Comparison of ENCODE assay signal across 12 cellular contexts in the genomic region with DNA sequence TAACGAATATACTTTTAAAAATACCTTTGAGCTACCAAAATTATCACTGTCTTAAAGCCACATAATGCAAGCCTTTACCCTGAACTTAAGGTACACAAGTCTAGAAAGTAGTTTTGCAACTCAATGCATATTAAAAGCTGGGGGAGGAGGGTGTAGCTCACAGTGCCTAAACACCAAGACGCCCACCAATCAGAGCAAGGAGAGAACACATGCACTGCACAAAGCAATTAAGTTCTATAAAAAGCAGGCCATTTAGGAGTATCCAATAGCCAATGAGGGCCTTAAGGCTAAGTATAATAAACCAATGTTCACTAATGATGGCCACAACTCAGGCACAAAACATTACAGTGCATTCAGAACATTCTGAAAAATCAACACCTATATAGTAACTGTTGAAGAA. TPM values are rescaled to one million over a fixed set of nuclear protein-coding genes. Genes with fewer than 3 reads are reported as not detected.
DNase-seq lines count a peak whose midpoint lies in the region; ATAC-seq and TF ChIP-seq lines count a peak whose summit lies in the region.
"Had no signal": no experiment of that assay in that cellular context is flagged by ENCODE, and none has a peak within 500 bp of the region (broad histone marks: within the 10 kb centered on the region; RNA-seq: fewer than 3 reads in every experiment).

No MANE protein-coding gene starts in this region.

- peaks cover 25% of the 10 kb centered on the region for H3K36me3 Mint-ChIP-seq in CD4-positive, CD25-positive, alpha-beta regulatory T cell
- peaks cover 16% of the 10 kb centered on the region for H3K36me3 Mint-ChIP-seq in WTC11

- CTCF ChIA-PET in A673 (lab: Charles Lee) = interaction anchor here (0.7 kb wide), 1 partner anchor 39 kb away, joined by 4 read pairs; no protein-coding TSS in a partner anchor
- CTCF ChIA-PET in WTC11 (lab: Charles Lee) = no interaction called here
- CTCF ChIA-PET in SK-N-SH (lab: Yijun Ruan, JAX) = no interaction called here

- no peaks in the 10 kb centered on the region for H3K9me2 ChIP-seq in SK-N-SH

- peaks cover 98% of the 10 kb centered on the region for H4K20me1 ChIP-seq in SK-N-SH (ENCODE audit: insufficient read depth)

- H3K9me3 ChIP-seq in A673 (ENCODE audit: low read depth, low read length, poor library complexity, severe bottlenecking) (no peaks in the 10 kb centered on the region), SK-N-SH (no peaks in the 10 kb centered on the region)
- no peaks in the 10 kb centered on the region for H3K9me3 ChIP-seq in CD4-positive, CD25-positive, alpha-beta regulatory T cell (ENCODE audit: control insufficient read depth in 2 of 2, low read length in 2 of 2)
- H3K9me3 ChIP-seq: A549 had no signal

- no peak overlapping the region for H3K4me2 ChIP-seq in SK-N-SH
- H3K4me2 ChIP-seq: A549 had no signal

- no peak for DNase-seq in A673 (ENCODE audit: low spot score)
- no peak for DNase-seq in CD4-positive, CD25-positive, alpha-beta regulatory T cell
- no peak for DNase-seq in WTC11 (ENCODE audit: low spot score)
- no peak for DNase-seq in left colon
- no peak for DNase-seq in NCI-H1105 treated with DMSO at 0.1 percent for 48 hours (lab: John Stamatoyannopoulos, UW)
- no peak for DNase-seq in SK-N-SH
- no peak for DNase-seq in KG1 (lab: John Stamatoyannopoulos, UW)
- DNase-seq: GM23248, H7, IMR-90 had no signal

- H3K4me1 ChIP-seq in A673 (ENCODE audit: insufficient read depth, low read length, poor library complexity, severe bottlenecking) (peaks cover 35% of the 10 kb centered on the region), SK-N-SH (ENCODE audit: control insufficient read depth in 1 of 2, insufficient read depth in 2 of 2, low read depth in 1 of 2, low read length in 1 of 2) (peaks cover 0 to 13% of the 10 kb centered on the region in 2 experiments; a peak in 1 of 4 replicates)
- peaks cover 24% of the 10 kb centered on the region for H3K4me1 ChIP-seq in CD4-positive, CD25-positive, alpha-beta regulatory T cell (ENCODE audit: control insufficient read depth, insufficient read depth, low read length, poor library complexity, severe bottlenecking)

- BruUV-seq in A673 (replicated peaks; lab: Mats Ljungman, UMichigan) = no TSS peak

- peak overlapping the region in 2 of 4 donors; percentile 38 to 56 for H3K4me3 Mint-ChIP-seq in CD4-positive, CD25-positive, alpha-beta regulatory T cell
- H3K4me3 Mint-ChIP-seq in WTC11 = no peak overlapping the region
- H3K4me3 Mint-ChIP-seq: CD14-positive monocyte had no signal

- no peak overlapping the region for H3K9ac ChIP-seq in SK-N-SH
- H3K9ac ChIP-seq: GM23248 had no signal

- intact Hi-C loops in A673 (cut with micrococcal nuclease; ENCODE audit: unreplicated experiment) = no loop called here
- intact Hi-C loops in left colon (cut with DNase I, micrococcal nuclease) = no loop called here

- no peak overlapping the region for H2AFZ ChIP-seq in SK-N-SH (ENCODE audit: low read depth)
- H2AFZ ChIP-seq: GM23248 had no signal

- H3K36me3 ChIP-seq in A673 (ENCODE audit: insufficient read depth, low read length, poor library complexity, severe bottlenecking) (peaks cover 16% of the 10 kb centered on the region), SK-N-SH (replicated peaks in 1 of 2; ENCODE audit: control insufficient read depth in 1 of 2, insufficient read depth in 2 of 2, low read length in 1 of 2) (peaks cover 15 to 51% of the 10 kb centered on the region in 2 experiments)
- H3K36me3 ChIP-seq in CD4-positive, CD25-positive, alpha-beta regulatory T cell (ENCODE audit: control insufficient read depth, insufficient read depth, low read length) = peaks cover 27% of the 10 kb centered on the region

- TF ChIP-seq EP300 in SK-N-SH (IDR thresholded peaks at IDR 0.05; ENCODE audit: borderline replicate concordance in 1 of 2, low read depth in 1 of 2, low read length in 1 of 2) = no peak

- no peaks in the 10 kb centered on the region for H3K27me3 Mint-ChIP-seq in CD4-positive, CD25-positive, alpha-beta regulatory T cell
- no peaks in the 10 kb centered on the region for H3K27me3 Mint-ChIP-seq in WTC11 (ENCODE audit: low read depth)

- ATAC-seq in CD4-positive, CD25-positive, alpha-beta regulatory T cell (ENCODE audit: low read depth in 2 of 2) = no peak
- no peak for ATAC-seq in WTC11
- ATAC-seq in left colon = peak; percentile 17
- ATAC-seq: A549 had no signal

- peak overlapping the region; percentile 14 for H3K27ac ChIP-seq in A673 (ENCODE audit: low read depth, low read length, poor library complexity, severe bottlenecking)
- H3K27ac ChIP-seq in CD4-positive, CD25-positive, alpha-beta regulatory T cell (ENCODE audit: insufficient read depth, low read length, poor library complexity, severe bottlenecking) = no peak overlapping the region
- no peak overlapping the region for H3K27ac ChIP-seq in SK-N-SH (ENCODE audit: low read depth in 2 of 2, low read length in 1 of 2)
- H3K27ac ChIP-seq: A549, GM23248 had no signal

- 100% methylated on average over 2 of the region's 2 CpGs for WGBS in SK-N-SH (ENCODE audit: low lambda C conversion rate)

- peak overlapping the region; percentile 2 to 33 (median 8) for H3K27ac Mint-ChIP-seq in CD4-positive, CD25-positive, alpha-beta regulatory T cell
- H3K27ac Mint-ChIP-seq in WTC11 = peak overlapping the region; percentile 40

- no peaks in the 10 kb centered on the region for H3K27me3 ChIP-seq in A673 (replicated peaks; ENCODE audit: insufficient read depth, low read depth, low read length, poor library complexity)
- no peaks in the 10 kb centered on the region for H3K27me3 ChIP-seq in CD4-positive, CD25-positive, alpha-beta regulatory T cell (ENCODE audit: control insufficient read depth, insufficient read depth, low read length)
- no peaks in the 10 kb centered on the region for H3K27me3 ChIP-seq in SK-N-SH (ENCODE audit: insufficient read depth)

- H3K4me1 Mint-ChIP-seq in CD4-positive, CD25-positive, alpha-beta regulatory T cell = peaks cover 14 to 70% (median 47%) of the 10 kb centered on the region in 4 donors
- peaks cover 35% of the 10 kb centered on the region for H3K4me1 Mint-ChIP-seq in WTC11

- peaks cover 99% of the 10 kb centered on the region for H3K79me2 ChIP-seq in SK-N-SH (ENCODE audit: insufficient read depth)

- H3K9me3 Mint-ChIP-seq in CD4-positive, CD25-positive, alpha-beta regulatory T cell = no peaks in the 10 kb centered on the region
- H3K9me3 Mint-ChIP-seq in WTC11 = no peaks in the 10 kb centered on the region
- H3K9me3 Mint-ChIP-seq: CD14-positive monocyte had no signal

- peaks cover 20% of the 10 kb centered on the region for H3F3A ChIP-seq in SK-N-SH (replicated peaks; ENCODE audit: insufficient read depth)

- no peak for TF ChIP-seq RAD21 in SK-N-SH (IDR thresholded peaks at IDR 0.05; ENCODE audit: low read length)

- TF ChIP-seq CTCF in A673 (conservative IDR thresholded peaks at IDR 0.05; ENCODE audit: low read depth, low read length) (no peak), WTC11 (IDR thresholded peaks at IDR 0.05) (no peak), SK-N-SH (IDR thresholded peaks at IDR 0.05) (no peak)

- no peak overlapping the region for H3K4me3 ChIP-seq in A673 (ENCODE audit: low read depth, low read length, poor library complexity, severe bottlenecking)
- H3K4me3 ChIP-seq in CD4-positive, CD25-positive, alpha-beta regulatory T cell (ENCODE audit: low read depth, low read length) = no peak overlapping the region
- H3K4me3 ChIP-seq in SK-N-SH (ENCODE audit: low read depth in 2 of 2, low read length in 1 of 2) = no peak overlapping the region
- H3K4me3 ChIP-seq: A549, GM23248 had no signal

- POLR2A ChIA-PET in A673 (lab: Charles Lee; ENCODE audit: low non-redundant PET) (no interaction called here), WTC11 (lab: Charles Lee) (no interaction called here), SK-N-SH (lab: Yijun Ruan, JAX) (no interaction called here)

TF ChIP-seq in WTC11, 78 proteins besides CTCF, POLR2A, EP300 and RAD21 (continues in another document):
- TF ChIP-seq HMGA2 (CRISPR knock-in tag; IDR thresholded peaks at IDR 0.05) = no peak
- TF ChIP-seq ZBTB21 (CRISPR knock-in tag; IDR thresholded peaks at IDR 0.05; ENCODE audit: borderline replicate concordance) = no peak

TF ChIP-seq in SK-N-SH, 30 proteins besides CTCF, POLR2A, EP300 and RAD21:
- TF ChIP-seq, protein P1, sequence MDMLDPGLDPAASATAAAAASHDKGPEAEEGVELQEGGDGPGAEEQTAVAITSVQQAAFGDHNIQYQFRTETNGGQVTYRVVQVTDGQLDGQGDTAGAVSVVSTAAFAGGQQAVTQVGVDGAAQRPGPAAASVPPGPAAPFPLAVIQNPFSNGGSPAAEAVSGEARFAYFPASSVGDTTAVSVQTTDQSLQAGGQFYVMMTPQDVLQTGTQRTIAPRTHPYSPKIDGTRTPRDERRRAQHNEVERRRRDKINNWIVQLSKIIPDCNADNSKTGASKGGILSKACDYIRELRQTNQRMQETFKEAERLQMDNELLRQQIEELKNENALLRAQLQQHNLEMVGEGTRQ (IDR thresholded peaks at IDR 0.05; ENCODE audit: borderline replicate concordance, low read depth, low read length) = no peak
- TF ChIP-seq TAF1 (IDR thresholded peaks at IDR 0.05; ENCODE audit: borderline replicate concordance, low read depth, low read length) = no peak
- no peak for TF ChIP-seq NRF1 (IDR thresholded peaks at IDR 0.05; ENCODE audit: low read depth, low read length)

RNA-seq across cellular contexts. Expression of gene TRIP12, which starts 16.2 kb away (rescaled TPM):
- total RNA-seq in A673 (2021) (263 and 300 TPM in 2 replicates), WTC11 (2021) (146 to 152 TPM (median 149 TPM) in 3 replicates), left colon (100 to 1,000 TPM; 183 to 188 TPM)
- 216 TPM for total RNA-seq in CD4-positive, CD25-positive, alpha-beta regulatory T cell
- 10 to 100 TPM; 40.5 to 50.3 (median 44.5) TPM for polyA plus RNA-seq in CD4-positive, CD25-positive, alpha-beta regulatory T cell
- polyA plus RNA-seq in SK-N-SH (2012; rRNA removed) = 30.3 and 47.5 TPM in 2 replicates
- polyA plus RNA-seq in SK-N-SH (2012; cell fraction: cytosol; rRNA removed) = 33.4 and 36.6 TPM in 2 replicates
- polyA plus RNA-seq in SK-N-SH (2012; cell fraction: nucleus; rRNA removed) = 45.5 and 95.4 TPM in 2 replicates

RNA-seq across cellular contexts. Expression of gene FBXO36, which starts 16.7 kb away (rescaled TPM):
- 3.1 and 5.0 TPM in 2 replicates for total RNA-seq in A673 (2021)
- 1.0 TPM for total RNA-seq in CD4-positive, CD25-positive, alpha-beta regulatory T cell
- polyA plus RNA-seq in CD4-positive, CD25-positive, alpha-beta regulatory T cell = 1 to 10 TPM in 2 of 4 donors, under 1 TPM in 2; 0.72 to 1.3 (median 0.94) TPM
- 4.0 to 5.3 TPM (median 4.6 TPM) in 3 replicates for total RNA-seq in WTC11 (2021)
- 1 to 10 TPM; 1.6 to 2.3 TPM for total RNA-seq in left colon
- 3.9 and 5.7 TPM in 2 replicates for polyA plus RNA-seq in SK-N-SH (2012; rRNA removed)
- 5.2 and 5.5 TPM in 2 replicates for polyA plus RNA-seq in SK-N-SH (2012; cell fraction: cytosol; rRNA removed)
- 2.5 and 4.4 TPM in 2 replicates for polyA plus RNA-seq in SK-N-SH (2012; cell fraction: nucleus; rRNA removed)
